8 cellular contexts compared by ENCODE assay signal in the genomic region with DNA sequence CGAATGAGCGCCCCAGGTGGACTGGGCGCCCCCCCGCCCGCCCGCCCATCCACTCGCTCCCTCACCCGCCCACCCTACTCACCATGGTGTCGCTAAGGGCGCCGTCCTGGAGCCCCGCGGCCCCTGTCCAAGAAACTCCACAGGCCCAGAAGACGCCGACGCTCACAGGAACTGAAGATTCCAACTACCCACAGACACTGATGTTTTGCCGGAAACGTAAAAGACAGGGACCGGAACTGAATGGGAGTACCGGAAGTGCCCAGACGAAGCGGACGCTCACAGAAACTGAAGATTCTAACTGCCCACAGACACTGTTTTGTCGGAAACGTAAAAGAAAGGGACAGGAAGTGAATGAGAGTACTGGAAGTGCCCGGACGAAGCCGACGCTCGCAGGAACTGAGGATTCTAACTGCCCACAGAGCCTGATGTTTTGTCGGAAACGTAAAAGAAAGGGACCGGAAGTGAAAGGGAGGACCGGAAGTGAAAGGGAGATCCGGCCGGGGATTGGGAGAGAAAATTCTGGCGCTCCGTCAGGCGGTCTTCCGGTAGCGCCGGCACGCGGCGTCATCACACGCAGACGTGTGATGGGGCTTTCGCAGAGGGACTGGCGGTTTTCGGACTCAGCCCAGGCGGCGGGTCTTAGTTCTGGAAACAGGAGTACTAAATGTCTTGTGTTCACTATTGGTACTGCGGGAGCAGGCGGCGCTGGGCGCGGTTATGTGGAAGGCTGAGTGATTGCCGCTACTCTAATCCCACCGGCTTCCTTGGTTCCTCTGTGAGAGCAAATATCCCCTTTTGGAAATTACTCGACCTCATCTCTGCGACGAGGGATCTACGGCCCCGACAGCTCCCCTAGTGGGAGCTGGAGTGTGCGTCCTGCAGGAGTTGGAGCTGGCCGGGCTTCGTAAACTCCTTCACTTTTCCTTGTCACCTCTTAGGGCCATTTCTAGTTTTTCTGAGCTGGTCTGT. TPM values are rescaled to one million over a fixed set of nuclear protein-coding genes. Genes with fewer than 3 reads are reported as not detected.
DNase-seq lines count a peak whose midpoint lies in the region; ATAC-seq, FAIRE-seq and TF ChIP-seq lines count a peak whose summit lies in the region.

A gene (minus strand): TSS at position 173 of the 969 bp plus-strand sequence. CDS start 88 bp downstream, at position 85.

- peaks cover 53% of the 10 kb centered on the region for H3K4me1 Mint-ChIP-seq in activated T-cell treated with anti-CD3 and anti-CD28 coated beads, Interleukin-2, amount 50 U/mL, for 72 hours (ENCODE audit: low read depth)
- peaks cover 28 to 32% (median 32%) of the 10 kb centered on the region in 3 donors for H3K4me1 Mint-ChIP-seq in naive B cell
- peaks cover 35% of the 10 kb centered on the region for H3K4me1 Mint-ChIP-seq in stimulated activated memory B cell treated with anti-CD40 and anti-IgM and Interleukin-4, amounts not matched to agents 10 μg/mL and 1 μg/mL and 100 μg/mL, for 72 hours

- H3K4me1 ChIP-seq in Karpas-422 (ENCODE audit: low read length) (peaks cover 29% of the 10 kb centered on the region), esophagus squamous epithelium (peaks cover 16 to 34% (median 17%) of the 10 kb centered on the region in 3 donors)

- H3K4me3 ChIP-seq in Karpas-422 (ENCODE audit: low read length) (peak within 1 kb of the TSS; percentile 80), esophagus squamous epithelium (peak within 1 kb of the TSS; percentile 52 to 96 (median 68))

- no peaks in the 10 kb centered on the region for H3K27me3 Mint-ChIP-seq in activated T-cell treated with anti-CD3 and anti-CD28 coated beads, Interleukin-2, amount 50 U/mL, for 72 hours (ENCODE audit: low read depth)
- no peaks in the 10 kb centered on the region for H3K27me3 Mint-ChIP-seq in naive B cell
- H3K27me3 Mint-ChIP-seq in stimulated activated memory B cell treated with anti-CD40 and anti-IgM and Interleukin-4, amounts not matched to agents 10 μg/mL and 1 μg/mL and 100 μg/mL, for 72 hours, result no peaks in the 10 kb centered on the region

- H3K4me2 ChIP-seq in Karpas-422 (ENCODE audit: low read depth, low read length, poor library complexity, severe bottlenecking), result peak within 1 kb of the TSS; percentile 86

- H3K9me3 ChIP-seq in Karpas-422 (ENCODE audit: low read length) (no peaks in the 10 kb centered on the region), esophagus squamous epithelium (no peaks in the 10 kb centered on the region)

- no peaks in the 10 kb centered on the region for H3K27me3 ChIP-seq in Karpas-422 (ENCODE audit: low read length)
- no peaks in the 10 kb centered on the region for H3K27me3 ChIP-seq in esophagus squamous epithelium

- H3K9ac ChIP-seq in Karpas-422 (ENCODE audit: low read length), result peak within 1 kb of the TSS; percentile 86

- peaks cover 25% of the 10 kb centered on the region for H3K79me2 ChIP-seq in Karpas-422 (ENCODE audit: low read length)

- peak; percentile 72 for FAIRE-seq in RCC 7860 (lab: Jason Lieb, UNC)

- WGBS in esophagus squamous epithelium, 2 donors, result 0 to 1% methylated on average over 30 to 46 of the region's 67 CpGs

- H2AFZ ChIP-seq in Karpas-422 (ENCODE audit: low read length), result peak within 1 kb of the TSS; percentile 91

- peaks cover 14% of the 10 kb centered on the region; the same call in 1 of the 2 replicates for H3K36me3 ChIP-seq in Karpas-422 (ENCODE audit: insufficient read depth, low read length)
- peaks cover 0 to 45% (median 5%) of the 10 kb centered on the region in 3 donors for H3K36me3 ChIP-seq in esophagus squamous epithelium

- peak; percentile 25 to 87 (median 79) for TF ChIP-seq CTCF in esophagus squamous epithelium (IDR thresholded peaks at IDR 0.05)

- H3K27ac Mint-ChIP-seq in activated T-cell treated with anti-CD3 and anti-CD28 coated beads, Interleukin-2, amount 50 U/mL, for 72 hours, result peak within 1 kb of the TSS; percentile 98
- H3K27ac Mint-ChIP-seq in naive B cell, result peak within 1 kb of the TSS; percentile 98 to 100 (median 99)
- H3K27ac Mint-ChIP-seq in stimulated activated memory B cell treated with anti-CD40 and anti-IgM and Interleukin-4, amounts not matched to agents 10 μg/mL and 1 μg/mL and 100 μg/mL, for 72 hours, result peak within 1 kb of the TSS; percentile 95

- intact Hi-C loops in esophagus squamous epithelium (cut with DNase I), result no loop called here

- peak; percentile 74 for ATAC-seq in GM21825 (IDR thresholded peaks at IDR 0.05; ENCODE audit: unreplicated experiment)
- peak; percentile 88 to 89 for ATAC-seq in activated T-cell treated with anti-CD3 and anti-CD28 coated beads, Interleukin-2, amount 50 U/mL, for 72 hours (replicated peaks in 1 of 2)
- peak; percentile 83 for ATAC-seq in naive B cell (ENCODE audit: low read depth in 2 of 2)
- ATAC-seq in stimulated activated memory B cell treated with anti-CD40 and anti-IgM and Interleukin-4, amounts not matched to agents 10 μg/mL and 1 μg/mL and 100 μg/mL, for 72 hours, result peak; percentile 93

- peaks cover 4 to 22% of the 10 kb centered on the region in 2 donors for H3K36me3 Mint-ChIP-seq in activated T-cell treated with anti-CD3 and anti-CD28 coated beads, Interleukin-2, amount 50 U/mL, for 72 hours (ENCODE audit: insufficient read depth in 2 of 2)
- no peaks in the 10 kb centered on the region for H3K36me3 Mint-ChIP-seq in naive B cell
- H3K36me3 Mint-ChIP-seq in stimulated activated memory B cell treated with anti-CD40 and anti-IgM and Interleukin-4, amounts not matched to agents 10 μg/mL and 1 μg/mL and 100 μg/mL, for 72 hours, result peaks cover 30% of the 10 kb centered on the region

- peak within 1 kb of the TSS; percentile 97 to 98 for H3K4me3 Mint-ChIP-seq in activated T-cell treated with anti-CD3 and anti-CD28 coated beads, Interleukin-2, amount 50 U/mL, for 72 hours
- H3K4me3 Mint-ChIP-seq in naive B cell, result peak within 1 kb of the TSS; percentile 96 to 99 (median 97)
- peak within 1 kb of the TSS; percentile 86 for H3K4me3 Mint-ChIP-seq in stimulated activated memory B cell treated with anti-CD40 and anti-IgM and Interleukin-4, amounts not matched to agents 10 μg/mL and 1 μg/mL and 100 μg/mL, for 72 hours

- H3K9me2 ChIP-seq in Karpas-422 (replicated peaks; ENCODE audit: insufficient read depth, low read length), result no peaks in the 10 kb centered on the region

- DNase-seq in EH (ENCODE audit: low read depth) (peak; percentile 96), Karpas-422 (peak; percentile 98), RCC 7860 (ENCODE audit: low spot score) (peak; percentile 91), esophagus squamous epithelium (lab: John Stamatoyannopoulos, UW) (peak; percentile 54), naive B cell (peak; percentile 91)
- peak; percentile 90 to 93 for DNase-seq in activated T-cell treated with anti-CD3 and anti-CD28 coated beads, Interleukin-2, amount 50 U/mL, for 72 hours

- H3K27ac ChIP-seq in Karpas-422 (ENCODE audit: low read length) (peak within 1 kb of the TSS; percentile 93), esophagus squamous epithelium (peak within 1 kb of the TSS; percentile 90 to 97 (median 96))

- no peaks in the 10 kb centered on the region for H4K20me1 ChIP-seq in Karpas-422 (ENCODE audit: insufficient read depth, low read depth, low read length)

- H3K9me3 Mint-ChIP-seq in activated T-cell treated with anti-CD3 and anti-CD28 coated beads, Interleukin-2, amount 50 U/mL, for 72 hours, result no peaks in the 10 kb centered on the region
- no peaks in the 10 kb centered on the region for H3K9me3 Mint-ChIP-seq in naive B cell
- H3K9me3 Mint-ChIP-seq in stimulated activated memory B cell treated with anti-CD40 and anti-IgM and Interleukin-4, amounts not matched to agents 10 μg/mL and 1 μg/mL and 100 μg/mL, for 72 hours, result no peaks in the 10 kb centered on the region

- peak in 3 of 4 donors; percentile 19 to 81 (median 77) for TF ChIP-seq POLR2A in esophagus squamous epithelium (IDR thresholded peaks at IDR 0.05)

RNA-seq across cellular contexts. Expression of the gene that starts here (rescaled TPM):
- total RNA-seq in Karpas-422 (2014; rRNA removed; shearing (Covaris generic); ENCODE audit: low replicate concordance), result 23.1 and 29.9 TPM in 2 replicates
- total RNA-seq in activated T-cell treated with anti-CD3 and anti-CD28 coated beads, Interleukin-2, amount 50 U/mL, for 72 hours, result 10 to 100 TPM; 50.2 to 68.9 TPM
- 10 to 100 TPM in 3 of 4 donors, 1 to 10 TPM in 1; 6.0 to 26.3 (median 19.6) TPM for total RNA-seq in esophagus squamous epithelium
- 10 to 100 TPM; 74.5 to 95.8 (median 88.9) TPM for polyA plus RNA-seq in naive B cell (ENCODE audit: low read depth in 6 of 6)

Comparison
In these comparisons a context has a peak if more than half of its experiments do, and no peak if none do; other contexts are left out.
1. Peak in every context shown above with its lines: DNase-seq, ATAC-seq, H3K4me3 ChIP-seq and H3K27ac ChIP-seq.